ENCODE assay signal across 29 cellular contexts in genomic region chr5:1042626-1043025, GRCh38. TPM values are rescaled to one million over a fixed set of nuclear protein-coding genes. Genes with fewer than 3 reads are reported as not detected.
"Had no signal": no experiment of that assay in that cellular context is flagged by ENCODE, and none has a peak within 500 bp of the region (broad histone marks: within the 10 kb centered on the region; RNA-seq: fewer than 3 reads in every experiment).

No MANE protein-coding gene starts in this region.

- H3K36me3 Mint-ChIP-seq: neural progenitor cell had no signal

- DNase-seq: activated CD4-positive, alpha-beta T cell treated with anti-CD3 and anti-CD28 coated beads for 1 hour; activated CD4-positive, alpha-beta T cell treated with anti-CD3 and anti-CD28 coated beads, Interleukin-2, amount 50 U/mL, for 1 hour; activated CD8-positive, alpha-beta T cell treated with anti-CD3 and anti-CD28 coated beads, Interleukin-2, amount 10 ng/mL, durations not matched to agents 7 days and 5 days; activated naive CD8-positive, alpha-beta T cell treated with anti-CD3 and anti-CD28 coated beads for 36 hours; activated T-cell treated with anti-CD3 and anti-CD28 coated beads for 4 hours; cerebellar nuclear complex; colonic mucosa; effector CD8-positive, alpha-beta T cell; esophagus squamous epithelium; foreskin melanocyte; heart right ventricle; midbrain; naive thymus-derived CD4-positive, alpha-beta T cell; occipital lobe; right cardiac atrium; spleen; stimulated activated CD4-positive, alpha-beta T cell treated with anti-CD3 and anti-CD28 coated beads, Interleukin-2, amount 100 ng/mL, for 48 hours; stomach; SW 1271; thyroid gland; upper lobe of right lung had no signal

- H3K36me3 ChIP-seq: ascending aorta, cardiac muscle cell, colonic mucosa, esophagus squamous epithelium, heart right ventricle, neural progenitor cell, stomach, thyroid gland, upper lobe of right lung had no signal

- H3K4me3 ChIP-seq: ascending aorta, cardiac muscle cell, colonic mucosa, esophagus squamous epithelium, heart right ventricle, neural progenitor cell, spleen, stomach, thyroid gland, upper lobe of right lung had no signal

- H3K4me3 Mint-ChIP-seq: activated CD8-positive, alpha-beta T cell treated with anti-CD3 and anti-CD28 coated beads, Interleukin-2, amount 10 ng/mL, durations not matched to agents 7 days and 5 days; activated naive CD8-positive, alpha-beta T cell treated with anti-CD3 and anti-CD28 coated beads for 36 hours; brain; naive thymus-derived CD4-positive, alpha-beta T cell; neural progenitor cell; T-helper 1 cell treated with Interleukin-12 subunit alpha and Interleukin-12 subunit beta and Interleukin-4 antibody, amounts not matched to agents 30 μg/mL and 1 μg/mL, for 36 hours; WTC11 had no signal

- H3K27me3 Mint-ChIP-seq: activated naive CD8-positive, alpha-beta T cell treated with anti-CD3 and anti-CD28 coated beads for 36 hours; naive thymus-derived CD4-positive, alpha-beta T cell had no signal

- H3K4me1 ChIP-seq: ascending aorta, colonic mucosa, esophagus squamous epithelium, heart right ventricle, neural progenitor cell, parathyroid adenoma, spleen, stomach, thyroid gland, upper lobe of right lung had no signal

- H3K27ac Mint-ChIP-seq: activated CD8-positive, alpha-beta T cell treated with anti-CD3 and anti-CD28 coated beads, Interleukin-2, amount 10 ng/mL, durations not matched to agents 7 days and 5 days; activated naive CD8-positive, alpha-beta T cell treated with anti-CD3 and anti-CD28 coated beads for 36 hours; brain; neural progenitor cell; WTC11 had no signal

- H3K27ac ChIP-seq: ascending aorta, cardiac muscle cell, colonic mucosa, epithelial cell of prostate, esophagus squamous epithelium, heart right ventricle, neural progenitor cell, parathyroid adenoma, spleen, stomach, thyroid gland, upper lobe of right lung had no signal

- H3K4me1 Mint-ChIP-seq: activated naive CD8-positive, alpha-beta T cell treated with anti-CD3 and anti-CD28 coated beads for 36 hours; brain; neural progenitor cell had no signal

- H3K27me3 ChIP-seq: ascending aorta, cardiac muscle cell, colonic mucosa, esophagus squamous epithelium, heart right ventricle, neural progenitor cell, spleen, stomach, thyroid gland, upper lobe of right lung had no signal

- H3K9me3 ChIP-seq: ascending aorta, colonic mucosa, esophagus squamous epithelium, heart right ventricle, spleen, stomach, thyroid gland, upper lobe of right lung had no signal

- ATAC-seq: activated CD8-positive, alpha-beta T cell treated with anti-CD3 and anti-CD28 coated beads, Interleukin-2, amount 10 ng/mL, durations not matched to agents 7 days and 5 days; heart right ventricle; naive thymus-derived CD4-positive, alpha-beta T cell; right cardiac atrium; upper lobe of right lung; WTC11 had no signal

RNA-seq across cellular contexts. Expression of gene NKD2, which starts 34.0 kb away (rescaled TPM):
- polyA plus RNA-seq: naive thymus-derived CD4-positive, alpha-beta T cell had no signal
